In the genomic region with DNA sequence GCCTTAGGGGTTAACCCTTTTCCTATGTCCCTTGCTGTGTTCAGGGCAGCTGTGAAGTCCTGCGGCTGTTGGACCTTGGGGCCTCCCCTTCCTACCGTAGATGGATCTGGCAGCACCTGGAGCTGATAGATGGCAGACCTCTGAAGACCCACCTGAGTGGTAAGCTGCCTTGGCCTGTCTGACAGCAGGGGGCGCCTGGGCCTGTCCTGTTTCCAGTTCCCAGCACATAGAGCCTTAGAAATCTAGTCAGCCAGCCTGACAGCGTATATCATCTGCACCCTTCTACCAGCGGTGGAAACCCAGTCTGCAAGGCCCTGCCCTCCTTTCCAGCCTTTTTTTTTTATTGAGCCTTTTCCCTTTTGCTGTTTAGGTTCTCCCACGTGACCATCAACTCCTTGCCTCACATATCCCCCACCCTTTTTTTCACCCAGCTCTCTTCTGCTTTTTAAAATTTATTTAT, we compare ENCODE assay signal across 9 cellular contexts. TPM values are rescaled to one million over a fixed set of nuclear protein-coding genes. Genes with fewer than 3 reads are reported as not detected.
DNase-seq lines count a peak whose midpoint lies in the region; ATAC-seq and TF ChIP-seq lines count a peak whose summit lies in the region.
"Had no signal": no experiment of that assay in that cellular context is flagged by ENCODE, and none has a peak within 500 bp of the region (broad histone marks: within the 10 kb centered on the region; RNA-seq: fewer than 3 reads in every experiment).

No MANE protein-coding gene starts in this region.

- no peaks in the 10 kb centered on the region; the same call in 1 of the 2 replicates for H3K27me3 ChIP-seq in MG63
- no peaks in the 10 kb centered on the region for H3K27me3 ChIP-seq in Peyer's patch
- H3K27me3 ChIP-seq in fibroblast of lung (ENCODE audit: control insufficient read depth, insufficient read depth, low read length) = no peaks in the 10 kb centered on the region

- H3K9me3 ChIP-seq in MG63 (peaks cover 2% of the 10 kb centered on the region; the same call in 1 of the 2 replicates), Peyer's patch (no peaks in the 10 kb centered on the region), fibroblast of lung (ENCODE audit: control insufficient read depth, insufficient read depth, low read depth, low read length) (no peaks in the 10 kb centered on the region)

- ATAC-seq in natural killer cell treated with Interleukin-12 subunit alpha and Interleukin-12 subunit beta and Interleukin-15 and Interleukin-18, amount 100 ng/mL, for 72 hours = peak; percentile 66 to 72
- peak; percentile 89 for ATAC-seq in stimulated activated memory B cell treated with anti-CD40 and anti-IgM and Interleukin-4, amounts not matched to agents 10 μg/mL and 1 μg/mL and 100 μg/mL, for 72 hours
- no peak for ATAC-seq in GM21737 (IDR thresholded peaks at IDR 0.05; ENCODE audit: unreplicated experiment)

- H3K27me3 Mint-ChIP-seq in natural killer cell treated with Interleukin-12 subunit alpha and Interleukin-12 subunit beta and Interleukin-15 and Interleukin-18, amount 100 ng/mL, for 72 hours = peaks cover 0 to 5% of the 10 kb centered on the region in 2 donors
- peaks cover under 1% of the 10 kb centered on the region for H3K27me3 Mint-ChIP-seq in stimulated activated memory B cell treated with anti-CD40 and anti-IgM and Interleukin-4, amounts not matched to agents 10 μg/mL and 1 μg/mL and 100 μg/mL, for 72 hours

- no peak overlapping the region for H2AFZ ChIP-seq in fibroblast of lung (ENCODE audit: low read length)

- H3K36me3 ChIP-seq in MG63 (no peaks in the 10 kb centered on the region), Peyer's patch (no peaks in the 10 kb centered on the region), fibroblast of lung (ENCODE audit: control insufficient read depth, insufficient read depth, low read length) (no peaks in the 10 kb centered on the region)

- H3K4me1 Mint-ChIP-seq in natural killer cell treated with Interleukin-12 subunit alpha and Interleukin-12 subunit beta and Interleukin-15 and Interleukin-18, amount 100 ng/mL, for 72 hours (ENCODE audit: low read depth in 2 of 2) = peaks cover 0 to 4% of the 10 kb centered on the region in 2 donors
- H3K4me1 Mint-ChIP-seq in stimulated activated memory B cell treated with anti-CD40 and anti-IgM and Interleukin-4, amounts not matched to agents 10 μg/mL and 1 μg/mL and 100 μg/mL, for 72 hours = peaks cover 15% of the 10 kb centered on the region

- TF ChIP-seq CTCF in Peyer's patch (IDR thresholded peaks at IDR 0.05) (peak; percentile 60 to 95 (median 86)), fibroblast of lung (conservative IDR thresholded peaks at IDR 0.05 in 1 of 2, IDR thresholded peaks at IDR 0.05 in 1 of 2; ENCODE audit: low read depth in 1 of 2, low read length in 2 of 2) (peak; percentile 96 to 99)

- H3K4me1 ChIP-seq in Peyer's patch (no peaks in the 10 kb centered on the region), fibroblast of lung (ENCODE audit: control insufficient read depth, extremely low read depth, insufficient read depth, low read length) (no peaks in the 10 kb centered on the region)

- H3K9ac ChIP-seq in fibroblast of lung (ENCODE audit: insufficient read depth, low read length) = no peak overlapping the region

- H3K27ac Mint-ChIP-seq in natural killer cell treated with Interleukin-12 subunit alpha and Interleukin-12 subunit beta and Interleukin-15 and Interleukin-18, amount 100 ng/mL, for 72 hours = no peak overlapping the region
- H3K27ac Mint-ChIP-seq in stimulated activated memory B cell treated with anti-CD40 and anti-IgM and Interleukin-4, amounts not matched to agents 10 μg/mL and 1 μg/mL and 100 μg/mL, for 72 hours = no peak overlapping the region

- H3K4me3 ChIP-seq in MG63 (no peak overlapping the region), Peyer's patch (no peak overlapping the region), fibroblast of lung (replicated peaks in 1 of 4; ENCODE audit: control extremely low read depth in 1 of 4, insufficient read depth in 1 of 4, low read depth in 3 of 4, low read length in 4 of 4) (no peak overlapping the region)
- H3K4me3 ChIP-seq: SK-N-MC had no signal

- no peak overlapping the region for H3K4me3 Mint-ChIP-seq in natural killer cell treated with Interleukin-12 subunit alpha and Interleukin-12 subunit beta and Interleukin-15 and Interleukin-18, amount 100 ng/mL, for 72 hours
- no peak overlapping the region for H3K4me3 Mint-ChIP-seq in stimulated activated memory B cell treated with anti-CD40 and anti-IgM and Interleukin-4, amounts not matched to agents 10 μg/mL and 1 μg/mL and 100 μg/mL, for 72 hours

- no peaks in the 10 kb centered on the region for H3K9me3 Mint-ChIP-seq in natural killer cell treated with Interleukin-12 subunit alpha and Interleukin-12 subunit beta and Interleukin-15 and Interleukin-18, amount 100 ng/mL, for 72 hours
- H3K9me3 Mint-ChIP-seq in stimulated activated memory B cell treated with anti-CD40 and anti-IgM and Interleukin-4, amounts not matched to agents 10 μg/mL and 1 μg/mL and 100 μg/mL, for 72 hours = no peaks in the 10 kb centered on the region

- no peaks in the 10 kb centered on the region for H3K36me3 Mint-ChIP-seq in natural killer cell treated with Interleukin-12 subunit alpha and Interleukin-12 subunit beta and Interleukin-15 and Interleukin-18, amount 100 ng/mL, for 72 hours
- H3K36me3 Mint-ChIP-seq in stimulated activated memory B cell treated with anti-CD40 and anti-IgM and Interleukin-4, amounts not matched to agents 10 μg/mL and 1 μg/mL and 100 μg/mL, for 72 hours = no peaks in the 10 kb centered on the region

- H4K20me1 ChIP-seq in fibroblast of lung (ENCODE audit: control insufficient read depth, extremely low read depth, insufficient read depth, low read length) = no peaks in the 10 kb centered on the region

- TF ChIP-seq POLR2A in Peyer's patch (IDR thresholded peaks at IDR 0.05) = no peak

- H3K27ac ChIP-seq in Peyer's patch (no peak overlapping the region), fibroblast of lung (ENCODE audit: insufficient read depth, low read length) (no peak overlapping the region)
- H3K27ac ChIP-seq: SK-N-MC had no signal

- DNase-seq in DMS153 treated with DMSO at 0.1 percent for 48 hours (lab: John Stamatoyannopoulos, UW; ENCODE audit: unreplicated experiment) = peak; percentile 81
- DNase-seq in MG63 = peak; percentile 78
- DNase-seq in Peyer's patch = peak; percentile 79 to 94 (median 90)
- DNase-seq in activated T-cell treated with anti-CD3 and anti-CD28 coated beads, Interleukin-2, amount 50 U/mL, for 48 hours = peak; percentile 83 to 87
- peak; percentile 68 to 82 for DNase-seq in fibroblast of lung (ENCODE audit: low read depth in 2 of 2)
- DNase-seq in natural killer cell treated with Interleukin-12 subunit alpha and Interleukin-12 subunit beta and Interleukin-15 and Interleukin-18, amount 100 ng/mL, for 72 hours (ENCODE audit: low spot score) = peak; percentile 64

- H3K79me2 ChIP-seq in fibroblast of lung (ENCODE audit: control insufficient read depth, insufficient read depth, low read length) = no peaks in the 10 kb centered on the region

- H3K4me2 ChIP-seq in fibroblast of lung (ENCODE audit: extremely low read depth, insufficient read depth, low read length) = no peak overlapping the region

RNA-seq across cellular contexts. Expression of a gene that starts 26.6 kb away (rescaled TPM):
- total RNA-seq in MG63 (2014; rRNA removed; shearing (Covaris generic); ENCODE audit: low replicate concordance) = 3.4 TPM in 1 of 2 replicates, not detected in the other
- total RNA-seq in Peyer's patch (10 to 100 TPM in 1 of 4 donors, 1 to 10 TPM in 3; 4.3 to 17.9 (median 8.6) TPM), fibroblast of lung (1.3 and 2.6 TPM in 2 replicates)
- polyA plus RNA-seq in fibroblast of lung = 1.1 and 1.5 TPM in 2 replicates
- polyA plus RNA-seq in fibroblast of lung (2012) = 2.2 and 2.6 TPM in 2 replicates
- not detected in 2 replicates for polyA minus RNA-seq in fibroblast of lung (ENCODE audit: low replicate concordance)
- 1 to 10 TPM; 4.8 to 6.8 TPM for total RNA-seq in natural killer cell treated with Interleukin-12 subunit alpha and Interleukin-12 subunit beta and Interleukin-15 and Interleukin-18, amount 100 ng/mL, for 72 hours

RNA-seq across cellular contexts. Expression of a gene that starts 40.7 kb away (rescaled TPM):
- total RNA-seq in MG63 (2014; rRNA removed; shearing (Covaris generic); ENCODE audit: low replicate concordance) = 29.8 and 79.0 TPM in 2 replicates
- total RNA-seq in Peyer's patch (100 to 1,000 TPM in 1 of 4 donors, 10 to 100 TPM in 3; 61.1 to 133 (median 83.4) TPM), fibroblast of lung (44.3 and 59.6 TPM in 2 replicates)
- 8.3 and 10.4 TPM in 2 replicates for polyA plus RNA-seq in fibroblast of lung
- 30.5 and 46.4 TPM in 2 replicates for polyA plus RNA-seq in fibroblast of lung (2012)
- 5.1 and 8.3 TPM in 2 replicates for polyA minus RNA-seq in fibroblast of lung (ENCODE audit: low replicate concordance)
- total RNA-seq in natural killer cell treated with Interleukin-12 subunit alpha and Interleukin-12 subunit beta and Interleukin-15 and Interleukin-18, amount 100 ng/mL, for 72 hours = 10 to 100 TPM; 44.8 to 55.4 TPM
